26 cellular contexts compared by ENCODE assay signal in the genomic region with DNA sequence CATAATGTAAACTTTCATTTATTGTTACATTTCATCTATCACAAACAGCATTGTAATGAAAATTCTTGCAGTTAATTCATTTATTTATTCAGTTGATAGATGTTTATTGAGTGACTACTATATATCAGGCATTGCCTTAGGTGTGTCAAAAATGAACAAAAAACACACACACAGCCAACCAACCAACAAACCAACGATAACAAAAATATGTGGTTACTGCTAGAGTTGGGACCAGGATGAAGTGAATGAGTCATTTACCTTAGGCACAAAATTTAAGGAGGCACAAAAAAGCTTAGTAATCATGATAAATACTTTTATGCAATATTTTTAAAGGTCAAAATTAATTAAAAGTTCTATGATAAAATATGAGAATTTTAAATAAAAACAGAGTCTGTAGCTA.
"Had no signal": no experiment of that assay in that cellular context is flagged by ENCODE, and none has a peak within 500 bp of the region (broad histone marks: within the 10 kb centered on the region; RNA-seq: fewer than 3 reads in every experiment).

No MANE protein-coding gene starts in this region.

- H3K4me1 ChIP-seq: ascending aorta, esophagus squamous epithelium, gastrocnemius medialis, heart right ventricle had no signal

- ATAC-seq: activated CD4-positive, alpha-beta T cell treated with anti-CD3 and anti-CD28 coated beads for 36 hours; activated CD8-positive, alpha-beta memory T cell treated with anti-CD3 and anti-CD28 coated beads, Interleukin-2, amount 10 ng/mL, durations not matched to agents 7 days and 5 days; activated CD8-positive, alpha-beta T cell treated with anti-CD3 and anti-CD28 coated beads, Interleukin-2, amount 10 ng/mL, durations not matched to agents 7 days and 5 days; activated naive CD4-positive, alpha-beta T cell treated with anti-CD3 and anti-CD28 coated beads, Interleukin-2, amount 50 U/mL, for 72 hours; activated T-cell treated with anti-CD3 and anti-CD28 coated beads, Interleukin-2, amount 50 U/mL, for 72 hours; effector memory CD8-positive, alpha-beta T cell; gastrocnemius medialis; heart right ventricle had no signal

- H3K27me3 ChIP-seq: ascending aorta, esophagus squamous epithelium, gastrocnemius medialis, heart right ventricle had no signal

- H3K9me3 ChIP-seq: ascending aorta, gastrocnemius medialis had no signal

- DNase-seq: activated CD4-positive, alpha-beta memory T cell treated with anti-CD3 and anti-CD28 coated beads for 36 hours; activated CD4-positive, alpha-beta T cell treated with anti-CD3 and anti-CD28 coated beads for 36 hours; activated CD4-positive, alpha-beta T cell treated with anti-CD3 and anti-CD28 coated beads, Interleukin-2, amount 10 ng/mL, durations not matched to agents 24 days and 14 days; activated CD4-positive, CD25-positive, alpha-beta regulatory T cell; activated CD4-positive, CD25-positive, alpha-beta regulatory T cell treated with anti-CD3 and anti-CD28 coated beads, Interleukin-2, amount 50 U/mL, for 72 hours; activated CD8-positive, alpha-beta memory T cell treated with anti-CD3 and anti-CD28 coated beads, Interleukin-2, amount 10 ng/mL, durations not matched to agents 7 days and 5 days; activated CD8-positive, alpha-beta memory T cell treated with anti-CD3 and anti-CD28 coated beads, Interleukin-2, amount 50 U/mL, for 4 hours; activated CD8-positive, alpha-beta T cell treated with anti-CD3 and anti-CD28 coated beads, Interleukin-2, amount 10 ng/mL, durations not matched to agents 7 days and 5 days; activated gamma-delta T cell; activated naive CD4-positive, alpha-beta T cell; activated naive CD4-positive, alpha-beta T cell treated with anti-CD3 and anti-CD28 coated beads, Interleukin-2, amount 10 ng/mL, durations not matched to agents 7 days and 5 days; activated naive CD8-positive, alpha-beta T cell treated with anti-CD3 and anti-CD28 coated beads, Interleukin-2, amount 10 ng/mL, durations not matched to agents 7 days and 5 days; activated T-cell treated with anti-CD3 and anti-CD28 coated beads, Interleukin-2, amount 50 U/mL, for 1 hour; activated T-cell treated with anti-CD3 and anti-CD28 coated beads, Interleukin-2, amount 50 U/mL, for 72 hours; caudate nucleus; cortex of kidney; dermis blood vessel endothelial cell; effector CD4-positive, alpha-beta T cell; effector memory CD8-positive, alpha-beta T cell; esophagus squamous epithelium; gastrocnemius medialis; heart right ventricle; T-helper 2 cell had no signal

- H3K36me3 ChIP-seq: ascending aorta, esophagus squamous epithelium, gastrocnemius medialis, heart right ventricle had no signal

- H3K4me3 ChIP-seq: ascending aorta, esophagus squamous epithelium, gastrocnemius medialis, heart right ventricle had no signal

- H3K27ac ChIP-seq: ascending aorta, epithelial cell of prostate, esophagus squamous epithelium, gastrocnemius medialis, heart right ventricle had no signal
